15 cellular contexts compared by ENCODE assay signal in the genomic region with DNA sequence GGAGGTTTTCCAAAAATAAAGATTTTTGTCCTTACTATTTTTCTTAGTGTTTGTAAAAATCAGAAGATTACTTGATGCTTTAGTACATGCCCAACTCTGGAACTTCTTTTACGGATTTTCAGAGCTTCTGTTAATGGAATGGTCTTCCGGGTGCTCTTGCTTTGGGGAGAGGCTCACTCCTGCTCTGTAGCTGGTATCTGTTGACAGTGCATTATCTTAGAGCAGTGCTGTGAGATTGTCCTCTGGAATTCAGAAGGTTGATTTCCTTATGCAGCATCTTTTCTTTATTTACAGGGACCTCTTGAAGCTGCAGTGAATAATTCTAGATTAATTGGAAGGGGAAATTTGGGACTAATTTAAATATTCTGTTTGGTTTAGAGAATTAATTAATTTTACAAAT. TPM values are rescaled to one million over a fixed set of nuclear protein-coding genes. Genes with fewer than 3 reads are reported as not detected.
DNase-seq lines count a peak whose midpoint lies in the region; ATAC-seq and TF ChIP-seq lines count a peak whose summit lies in the region.
"Had no signal": no experiment of that assay in that cellular context is flagged by ENCODE, and none has a peak within 500 bp of the region (broad histone marks: within the 10 kb centered on the region; RNA-seq: fewer than 3 reads in every experiment).

No MANE protein-coding gene starts in this region.

- no peak for TF ChIP-seq EP300 in esophagus muscularis mucosa (IDR thresholded peaks at IDR 0.05)

- intact Hi-C loops in esophagus muscularis mucosa (cut with DNase I), result no loop called here

- ATAC-seq in T-cell (replicated peaks in 1 of 4), result no peak
- ATAC-seq in stimulated activated memory B cell treated with anti-CD40 and anti-IgM and Interleukin-4, amounts not matched to agents 10 μg/mL and 1 μg/mL and 100 μg/mL, for 72 hours, result no peak
- ATAC-seq: left colon, pancreas had no signal

- H3K4me1 Mint-ChIP-seq in activated naive CD4-positive, alpha-beta T cell treated with anti-CD3 and anti-CD28 coated beads, Interleukin-2, amount 50 U/mL, for 24 hours, result peaks cover 76% of the 10 kb centered on the region
- peaks cover 85 to 94% (median 86%) of the 10 kb centered on the region in 3 donors for H3K4me1 Mint-ChIP-seq in T-cell
- peaks cover 86% of the 10 kb centered on the region for H3K4me1 Mint-ChIP-seq in stimulated activated memory B cell treated with anti-CD40 and anti-IgM and Interleukin-4, amounts not matched to agents 10 μg/mL and 1 μg/mL and 100 μg/mL, for 72 hours

- H3K36me3 Mint-ChIP-seq in activated naive CD4-positive, alpha-beta T cell treated with anti-CD3 and anti-CD28 coated beads, Interleukin-2, amount 50 U/mL, for 24 hours, result peaks cover 4% of the 10 kb centered on the region
- H3K36me3 Mint-ChIP-seq in T-cell, result peaks cover 4% of the 10 kb centered on the region
- H3K36me3 Mint-ChIP-seq in stimulated activated memory B cell treated with anti-CD40 and anti-IgM and Interleukin-4, amounts not matched to agents 10 μg/mL and 1 μg/mL and 100 μg/mL, for 72 hours, result peaks cover 6% of the 10 kb centered on the region

- H3K4me1 ChIP-seq in esophagus muscularis mucosa, result peaks cover 60 to 75% (median 70%) of the 10 kb centered on the region in 4 donors

- no peak for DNase-seq in activated naive CD4-positive, alpha-beta T cell (lab: John Stamatoyannopoulos, UW)
- DNase-seq in T-cell (no peak), esophagus muscularis mucosa (ENCODE audit: extremely low spot score) (no peak), NOMO-1 (lab: John Stamatoyannopoulos, UW; ENCODE audit: unreplicated experiment in 2 of 2) (no peak), amygdala (lab: John Stamatoyannopoulos, UW) (no peak), NCI-H1417 treated with DMSO at 0.1 percent for 48 hours (lab: John Stamatoyannopoulos, UW) (no peak)
- DNase-seq: activated CD4-positive, alpha-beta memory T cell treated with anti-CD3 and anti-CD28 coated beads for 36 hours; aorta; left colon; NK-92 treated with Interleukin-12 subunit alpha and Interleukin-12 subunit beta, amount 100 ng/mL, for 24 hours; pancreas; stimulated activated CD4-positive, alpha-beta T cell treated with anti-CD3 and anti-CD28 coated beads, Interleukin-1b, Interleukin-23, amount 100 ng/mL, for 48 hours; stimulated activated naive CD4-positive, alpha-beta T cell had no signal

- H3K4me3 Mint-ChIP-seq in activated naive CD4-positive, alpha-beta T cell treated with anti-CD3 and anti-CD28 coated beads, Interleukin-2, amount 50 U/mL, for 24 hours, result peak overlapping the region; percentile 97
- peak overlapping the region in 2 of 3 donors; percentile 42 to 98 for H3K4me3 Mint-ChIP-seq in T-cell
- H3K4me3 Mint-ChIP-seq in stimulated activated memory B cell treated with anti-CD40 and anti-IgM and Interleukin-4, amounts not matched to agents 10 μg/mL and 1 μg/mL and 100 μg/mL, for 72 hours, result peak overlapping the region; percentile 35

- H3K9me3 Mint-ChIP-seq in activated naive CD4-positive, alpha-beta T cell treated with anti-CD3 and anti-CD28 coated beads, Interleukin-2, amount 50 U/mL, for 24 hours, result no peaks in the 10 kb centered on the region
- no peaks in the 10 kb centered on the region for H3K9me3 Mint-ChIP-seq in T-cell
- peaks cover 3% of the 10 kb centered on the region for H3K9me3 Mint-ChIP-seq in stimulated activated memory B cell treated with anti-CD40 and anti-IgM and Interleukin-4, amounts not matched to agents 10 μg/mL and 1 μg/mL and 100 μg/mL, for 72 hours
- H3K9me3 Mint-ChIP-seq: activated CD4-positive, alpha-beta memory T cell treated with anti-CD3 and anti-CD28 coated beads for 36 hours had no signal

- peak overlapping the region in 3 of 4 donors; percentile 0 to 39 (median 23) for H3K27ac ChIP-seq in esophagus muscularis mucosa (replicated peaks in 1 of 4)
- H3K27ac ChIP-seq: pancreas had no signal

- CTCF ChIA-PET in T-cell (lab: Charles Lee), result interaction anchor here (0.6 to 3.3 kb wide), 3 partner anchors 16 to 99 kb away, joined by 3 to 24 read pairs (median 5); no protein-coding TSS in a partner anchor

- no peaks in the 10 kb centered on the region for H3K27me3 Mint-ChIP-seq in activated naive CD4-positive, alpha-beta T cell treated with anti-CD3 and anti-CD28 coated beads, Interleukin-2, amount 50 U/mL, for 24 hours
- no peaks in the 10 kb centered on the region for H3K27me3 Mint-ChIP-seq in T-cell
- H3K27me3 Mint-ChIP-seq in stimulated activated memory B cell treated with anti-CD40 and anti-IgM and Interleukin-4, amounts not matched to agents 10 μg/mL and 1 μg/mL and 100 μg/mL, for 72 hours, result no peaks in the 10 kb centered on the region
- H3K27me3 Mint-ChIP-seq: activated CD4-positive, alpha-beta memory T cell treated with anti-CD3 and anti-CD28 coated beads for 36 hours had no signal

- no peak overlapping the region for H3K4me3 ChIP-seq in esophagus muscularis mucosa
- H3K4me3 ChIP-seq: pancreas had no signal

- no peaks in the 10 kb centered on the region for H3K36me3 ChIP-seq in esophagus muscularis mucosa
- H3K36me3 ChIP-seq: pancreas had no signal

- POLR2A ChIA-PET in T-cell (lab: Charles Lee), result interaction anchor here (0.7 to 3.0 kb wide), 4 partner anchors 12 to 27 kb away, joined by 3 to 16 read pairs (median 10); no protein-coding TSS in a partner anchor

- TF ChIP-seq POLR2A in esophagus muscularis mucosa (IDR thresholded peaks at IDR 0.05; ENCODE audit: low read depth), result no peak

- peak overlapping the region; percentile 92 for H3K27ac Mint-ChIP-seq in activated naive CD4-positive, alpha-beta T cell treated with anti-CD3 and anti-CD28 coated beads, Interleukin-2, amount 50 U/mL, for 24 hours
- H3K27ac Mint-ChIP-seq in T-cell, result peak overlapping the region; percentile 81 to 96
- H3K27ac Mint-ChIP-seq in stimulated activated memory B cell treated with anti-CD40 and anti-IgM and Interleukin-4, amounts not matched to agents 10 μg/mL and 1 μg/mL and 100 μg/mL, for 72 hours, result peak overlapping the region; percentile 91

- 69% methylated on average over 2 of the region's 2 CpGs for WGBS in esophagus muscularis mucosa

- no peaks in the 10 kb centered on the region for H3K9me3 ChIP-seq in esophagus muscularis mucosa
- H3K9me3 ChIP-seq: pancreas had no signal

- no peaks in the 10 kb centered on the region for H3K27me3 ChIP-seq in esophagus muscularis mucosa
- H3K27me3 ChIP-seq: pancreas had no signal

- TF ChIP-seq CTCF in esophagus muscularis mucosa (IDR thresholded peaks at IDR 0.05), result no peak

RNA-seq across cellular contexts. Expression of a gene that starts 4.6 kb away (rescaled TPM):
- 10 to 100 TPM; 45.6 to 96.7 (median 53.9) TPM for total RNA-seq in T-cell
- total RNA-seq in esophagus muscularis mucosa, result 10 to 100 TPM; 22.2 to 32.2 (median 24.5) TPM

Comparison
In these comparisons a context has a peak if more than half of its experiments do, and no peak if none do; other contexts are left out.
1. H3K4me3 Mint-ChIP-seq: peak in every context shown above with its lines; median percentile 97 in activated naive CD4-positive, alpha-beta T cell treated with anti-CD3 and anti-CD28 coated beads, Interleukin-2, amount 50 U/mL, for 24 hours; 70 in T-cell; 35 in stimulated activated memory B cell treated with anti-CD40 and anti-IgM and Interleukin-4, amounts not matched to agents 10 μg/mL and 1 μg/mL and 100 μg/mL, for 72 hours.